ENCODE assay signal across 17 cellular contexts in the genomic region with DNA sequence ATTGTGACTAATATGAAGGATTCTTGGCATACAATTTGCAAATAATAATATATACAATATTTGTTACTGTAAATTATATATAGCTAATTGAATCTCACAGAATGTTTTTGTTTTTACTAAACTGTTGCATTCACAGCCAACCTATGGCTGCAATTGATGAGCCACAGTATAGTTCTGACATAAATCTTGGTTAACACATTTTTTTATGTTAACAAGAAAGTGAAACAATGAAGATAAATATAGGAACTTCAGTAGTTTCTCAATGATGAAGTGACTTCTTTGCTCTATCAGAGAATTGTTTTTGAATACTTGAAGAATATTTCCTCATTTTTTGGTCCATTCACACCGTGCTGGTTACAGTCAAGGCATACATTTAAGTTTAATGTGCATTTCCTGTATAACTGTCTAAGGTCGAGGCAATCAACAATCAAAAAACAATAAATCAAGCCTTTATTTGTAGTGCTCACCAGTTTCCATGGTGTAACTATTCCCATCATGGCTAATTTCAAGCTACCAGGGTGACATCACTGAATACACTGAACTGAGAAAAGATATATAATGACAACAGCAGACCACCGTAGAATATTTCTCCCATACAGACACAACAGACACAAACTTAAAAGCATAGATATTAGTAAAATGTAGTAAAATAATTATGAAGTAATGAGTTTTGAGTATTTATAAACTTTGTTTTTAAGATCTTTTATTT.
"Had no signal": no experiment of that assay in that cellular context is flagged by ENCODE, and none has a peak within 500 bp of the region (broad histone marks: within the 10 kb centered on the region; RNA-seq: fewer than 3 reads in every experiment).

No MANE protein-coding gene starts in this region.

- H3K27me3 Mint-ChIP-seq: activated CD4-positive, alpha-beta T cell treated with anti-CD3 and anti-CD28 coated beads, Interleukin-2, amount 10 ng/mL, durations not matched to agents 24 days and 14 days; activated naive CD8-positive, alpha-beta T cell treated with anti-CD3 and anti-CD28 coated beads for 36 hours; central memory CD8-positive, alpha-beta T cell; stimulated activated naive CD8-positive, alpha-beta T cell treated with anti-CD3 and anti-CD28 coated beads, Interleukin-15, Interleukin-2, amounts not matched to agents 100 ng/mL and 50 ng/mL, for 24 hours; T-helper 17 cell had no signal

- H3K4me1 Mint-ChIP-seq: activated CD4-positive, alpha-beta T cell treated with anti-CD3 and anti-CD28 coated beads, Interleukin-2, amount 10 ng/mL, durations not matched to agents 24 days and 14 days; central memory CD8-positive, alpha-beta T cell; T-helper 17 cell had no signal

- H3K4me3 Mint-ChIP-seq: activated CD4-positive, alpha-beta T cell treated with anti-CD3 and anti-CD28 coated beads, Interleukin-2, amount 10 ng/mL, durations not matched to agents 24 days and 14 days; activated naive CD8-positive, alpha-beta T cell treated with anti-CD3 and anti-CD28 coated beads for 36 hours; activated T-helper 1 cell treated with anti-CD3 and anti-CD28 coated beads, Interleukin-12 subunit alpha, Interleukin-12 subunit beta, Interleukin-2, Interleukin-4 antibody, amounts not matched to agents 30 ng/mL and 10 ng/mL and 1 ng/mL, durations not matched to agents 14 hours and 24 hours and 36 hours; central memory CD8-positive, alpha-beta T cell; neural crest cell; stimulated activated naive CD8-positive, alpha-beta T cell treated with anti-CD3 and anti-CD28 coated beads, Interleukin-15, Interleukin-2, amounts not matched to agents 100 ng/mL and 50 ng/mL, for 24 hours; T-helper 17 cell; WTC11 had no signal

- H3K9me3 Mint-ChIP-seq: activated CD4-positive, alpha-beta T cell treated with anti-CD3 and anti-CD28 coated beads, Interleukin-2, amount 10 ng/mL, durations not matched to agents 24 days and 14 days; activated T-helper 1 cell treated with anti-CD3 and anti-CD28 coated beads, Interleukin-12 subunit alpha, Interleukin-12 subunit beta, Interleukin-2, Interleukin-4 antibody, amounts not matched to agents 30 ng/mL and 10 ng/mL and 1 ng/mL, durations not matched to agents 14 hours and 24 hours and 36 hours; central memory CD8-positive, alpha-beta T cell; stimulated activated naive CD8-positive, alpha-beta T cell treated with anti-CD3 and anti-CD28 coated beads, Interleukin-15, Interleukin-2, amounts not matched to agents 100 ng/mL and 50 ng/mL, for 24 hours had no signal

- H3K36me3 Mint-ChIP-seq: WTC11 had no signal

- ATAC-seq: body of pancreas, left colon, lower lobe of right lung, psoas muscle, right lobe of liver, T-helper 17 cell, WTC11 had no signal

- DNase-seq: activated CD4-positive, alpha-beta T cell treated with anti-CD3 and anti-CD28 coated beads, Interleukin-2, amount 10 ng/mL, durations not matched to agents 24 days and 14 days; activated naive CD8-positive, alpha-beta T cell treated with anti-CD3 and anti-CD28 coated beads for 36 hours; amygdala; body of pancreas; effector CD4-positive, alpha-beta T cell; foreskin fibroblast; left colon; lower lobe of right lung; psoas muscle; right lobe of liver; T-helper 17 cell; trophoblast cell had no signal

- H3K27ac Mint-ChIP-seq: activated CD4-positive, alpha-beta T cell treated with anti-CD3 and anti-CD28 coated beads, Interleukin-2, amount 10 ng/mL, durations not matched to agents 24 days and 14 days; activated naive CD8-positive, alpha-beta T cell treated with anti-CD3 and anti-CD28 coated beads for 36 hours; activated T-helper 1 cell treated with anti-CD3 and anti-CD28 coated beads, Interleukin-12 subunit alpha, Interleukin-12 subunit beta, Interleukin-2, Interleukin-4 antibody, amounts not matched to agents 30 ng/mL and 10 ng/mL and 1 ng/mL, durations not matched to agents 14 hours and 24 hours and 36 hours; stimulated activated naive CD8-positive, alpha-beta T cell treated with anti-CD3 and anti-CD28 coated beads, Interleukin-15, Interleukin-2, amounts not matched to agents 100 ng/mL and 50 ng/mL, for 24 hours; T-helper 17 cell; WTC11 had no signal
